1 cellular context compared by ENCODE assay signal in genomic region chr15:59104602-59104911, GRCh38.
TF ChIP-seq lines count a peak whose summit lies in the region.

No MANE protein-coding gene starts in this region.

TF ChIP-seq in WTC11, 78 proteins besides CTCF, POLR2A, EP300 and RAD21 (continued from another document):
- TF ChIP-seq ATF2 (CRISPR knock-in tag; IDR thresholded peaks at IDR 0.05; ENCODE audit: borderline replicate concordance, low read depth) (no peak), EMX1 (CRISPR knock-in tag; IDR thresholded peaks at IDR 0.05) (no peak)
